9 cellular contexts compared by ENCODE assay signal in genomic region chr12:15701212-15701611, GRCh38.
DNase-seq lines count a peak whose midpoint lies in the region; ATAC-seq and TF ChIP-seq lines count a peak whose summit lies in the region.
"Had no signal": no experiment of that assay in that cellular context is flagged by ENCODE, and none has a peak within 500 bp of the region (broad histone marks: within the 10 kb centered on the region; RNA-seq: fewer than 3 reads in every experiment).

No MANE protein-coding gene starts in this region.

- peaks cover 29% of the 10 kb centered on the region for H3K4me1 ChIP-seq in RWPE2 (ENCODE audit: insufficient read depth, poor library complexity, severe bottlenecking)
- H3K4me1 ChIP-seq in upper lobe of right lung, result peaks cover 44% of the 10 kb centered on the region

- TF ChIP-seq CTCF in RWPE2 (IDR thresholded peaks at IDR 0.05; ENCODE audit: poor library complexity, severe bottlenecking), result no peak
- no peak for TF ChIP-seq CTCF in upper lobe of right lung (IDR thresholded peaks at IDR 0.05)

- H3K27me3 ChIP-seq in RWPE2 (ENCODE audit: insufficient read depth, poor library complexity, severe bottlenecking) (no peaks in the 10 kb centered on the region), upper lobe of right lung (no peaks in the 10 kb centered on the region), H7 (ENCODE audit: control insufficient read depth, insufficient read depth, low read length) (no peaks in the 10 kb centered on the region)

- H3K36me3 ChIP-seq in RWPE2 (ENCODE audit: low read depth) (no peaks in the 10 kb centered on the region), upper lobe of right lung (no peaks in the 10 kb centered on the region), H7 (replicated peaks; ENCODE audit: control insufficient read depth, insufficient read depth, low read length) (no peaks in the 10 kb centered on the region)

- H3K9me3 ChIP-seq in RWPE2 (ENCODE audit: severe bottlenecking) (no peaks in the 10 kb centered on the region), upper lobe of right lung (no peaks in the 10 kb centered on the region)

- DNase-seq in Right ventricle myocardium inferior (ENCODE audit: missing footprints) (no peak), Right ventricle myocardium superior (no peak), RWPE2 (ENCODE audit: low spot score) (no peak), glomerular endothelial cell (ENCODE audit: extremely low read depth, low read depth, low spot score) (peak; percentile 23), upper lobe of right lung (no peak), hypothalamus (lab: John Stamatoyannopoulos, UW) (no peak), H7 (no peak)
- no peak for DNase-seq in effector CD4-positive, alpha-beta T cell

- peak overlapping the region; percentile 71 for H3K27ac ChIP-seq in RWPE2 (ENCODE audit: poor library complexity, severe bottlenecking)
- H3K27ac ChIP-seq in upper lobe of right lung, result peak overlapping the region; percentile 63
- H3K27ac ChIP-seq: C4-2B had no signal

- intact Hi-C loops in Right ventricle myocardium inferior (cut with DNase I) (loop anchor here (10.0 kb wide), 1 partner anchor 106 kb away; no protein-coding TSS in a partner anchor), Right ventricle myocardium superior (cut with DNase I) (no loop called here), upper lobe of right lung (cut with DNase I) (no loop called here)

- H3K4me3 ChIP-seq in RWPE2 (ENCODE audit: severe bottlenecking) (no peak overlapping the region), upper lobe of right lung (no peak overlapping the region), H7 (ENCODE audit: insufficient read depth, low read depth, low read length) (no peak overlapping the region)

- ATAC-seq in Right ventricle myocardium inferior, result peak; percentile 35
- no peak for ATAC-seq in Right ventricle myocardium superior (ENCODE audit: poor library complexity)
- ATAC-seq in RWPE2 (ENCODE audit: low read depth), result peak; percentile 66; the same call in 2 of the 3 replicates
- peak; percentile 19 for ATAC-seq in upper lobe of right lung
